In the genomic region with DNA sequence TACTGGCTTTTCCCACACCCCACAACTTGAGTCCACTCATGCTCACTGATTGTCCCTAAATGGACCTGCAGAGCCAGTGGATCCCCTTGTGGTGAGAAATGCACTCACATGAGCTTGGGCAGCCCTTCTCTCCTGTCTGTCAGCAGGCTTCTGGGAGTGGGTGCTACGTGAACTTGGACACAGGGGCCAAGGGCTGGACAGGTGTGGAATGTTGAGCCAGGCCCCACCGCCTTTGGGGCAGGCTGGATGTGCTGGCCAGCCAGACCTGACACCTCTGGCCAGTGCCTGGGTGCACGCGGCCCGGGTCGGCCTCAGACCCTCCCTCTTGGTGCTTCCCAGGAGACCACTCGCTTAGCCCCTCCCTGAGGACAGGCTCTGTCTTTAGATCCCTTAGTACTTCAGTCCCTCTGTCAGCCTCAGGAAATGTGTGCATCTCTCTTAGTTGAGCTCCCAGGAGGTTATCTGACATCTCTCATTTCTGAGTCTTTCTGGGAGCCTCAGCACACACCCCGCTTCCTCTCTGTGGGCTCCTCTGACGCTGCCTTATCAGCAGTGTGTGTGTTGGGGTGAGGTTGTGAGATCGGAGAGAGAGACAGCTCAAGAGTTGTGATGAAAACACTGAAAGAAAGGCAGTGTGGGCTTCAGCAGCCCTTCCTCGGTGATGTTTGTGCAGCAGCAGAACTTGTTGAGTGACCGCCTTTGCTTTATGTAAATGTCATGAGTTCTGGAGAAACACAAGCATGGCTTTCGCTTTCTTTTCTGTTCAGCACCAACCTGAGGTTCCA, we compare ENCODE assay signal across 8 cellular contexts.
DNase-seq lines count a peak whose midpoint lies in the region; ATAC-seq and TF ChIP-seq lines count a peak whose summit lies in the region.

No MANE protein-coding gene starts in this region.

- peak overlapping the region; percentile 100 for H3K27ac Mint-ChIP-seq in activated naive CD4-positive, alpha-beta T cell treated with anti-CD3 and anti-CD28 coated beads, Interleukin-2, amount 50 U/mL, for 24 hours
- peak overlapping the region; percentile 91 for H3K27ac Mint-ChIP-seq in memory B cell

- peak; percentile 65 for TF ChIP-seq POLR2A in Raji (IDR thresholded peaks at IDR 0.05; ENCODE audit: insufficient read depth, low read depth, low read length)

- peaks cover 75% of the 10 kb centered on the region for H3K4me1 Mint-ChIP-seq in activated naive CD4-positive, alpha-beta T cell treated with anti-CD3 and anti-CD28 coated beads, Interleukin-2, amount 50 U/mL, for 24 hours
- H3K4me1 Mint-ChIP-seq in memory B cell: peaks cover 42% of the 10 kb centered on the region

- H3K36me3 Mint-ChIP-seq in activated naive CD4-positive, alpha-beta T cell treated with anti-CD3 and anti-CD28 coated beads, Interleukin-2, amount 50 U/mL, for 24 hours: no peaks in the 10 kb centered on the region
- peaks cover 2% of the 10 kb centered on the region for H3K36me3 Mint-ChIP-seq in memory B cell

- peak overlapping the region; percentile 96 for H3K4me3 Mint-ChIP-seq in activated naive CD4-positive, alpha-beta T cell treated with anti-CD3 and anti-CD28 coated beads, Interleukin-2, amount 50 U/mL, for 24 hours
- peak overlapping the region; percentile 98 for H3K4me3 Mint-ChIP-seq in memory B cell

- peak; percentile 74 for ATAC-seq in GM18502 (IDR thresholded peaks at IDR 0.05; ENCODE audit: poor library complexity, unreplicated experiment)
- ATAC-seq in HG02571 (IDR thresholded peaks at IDR 0.05; ENCODE audit: unreplicated experiment): peak; percentile 63
- peak; percentile 85 for ATAC-seq in memory B cell (ENCODE audit: low read depth)

- DNase-seq in memory B cell (ENCODE audit: low spot score in 2 of 2) (peak; percentile 40 to 41), DMS114 treated with DMSO at 0.1 percent for 48 hours (lab: John Stamatoyannopoulos, UW; ENCODE audit: unreplicated experiment) (no peak), H4 (ENCODE audit: low spot score) (no peak), MV-4-11 (lab: John Stamatoyannopoulos, UW) (no peak)

- H3K9me3 Mint-ChIP-seq in activated naive CD4-positive, alpha-beta T cell treated with anti-CD3 and anti-CD28 coated beads, Interleukin-2, amount 50 U/mL, for 24 hours: no peaks in the 10 kb centered on the region
- no peaks in the 10 kb centered on the region for H3K9me3 Mint-ChIP-seq in memory B cell

- H3K27me3 Mint-ChIP-seq in activated naive CD4-positive, alpha-beta T cell treated with anti-CD3 and anti-CD28 coated beads, Interleukin-2, amount 50 U/mL, for 24 hours: no peaks in the 10 kb centered on the region
- no peaks in the 10 kb centered on the region for H3K27me3 Mint-ChIP-seq in memory B cell

Comparison
In these comparisons a context has a peak if more than half of its experiments do, and no peak if none do; other contexts are left out.
1. DNase-seq: peak in memory B cell (2 of 2); none in DMS114 treated with DMSO at 0.1 percent for 48 hours (single experiment), H4 (single experiment) and MV-4-11 (single experiment).
2. Peak in every context shown above with its lines, with median percentiles within 50 percentile points of each other: ATAC-seq.